In genomic region chr14:106184771-106185170, GRCh38 we compare ENCODE assay signal across 8 cellular contexts.
A peak's percentile ranks its signal among the peaks of the same experiment; 100 is the strongest.
DNase-seq lines count a peak whose midpoint lies in the region; ATAC-seq and TF ChIP-seq lines count a peak whose summit lies in the region.
"Not testable (repeated sequence)": the region's sequence is repeated elsewhere in the genome, so short reads cannot be mapped to it uniquely, and the experiment has no call there.

No MANE protein-coding gene starts in this region.

- H3K27ac Mint-ChIP-seq in CD4-positive, alpha-beta memory T cell = peak overlapping the region; percentile 74 to 95 (median 90)
- peak overlapping the region; percentile 49 for H3K27ac Mint-ChIP-seq in T-helper 2 cell treated with Interferon-gamma antibody and Interleukin-4, amounts not matched to agents 5 μg/mL and 100 μg/mL, for 36 hours
- not testable (repeated sequence) for H3K27ac Mint-ChIP-seq in activated CD8-positive, alpha-beta T cell treated with anti-CD3 and anti-CD28 coated beads for 36 hours
- peak overlapping the region; percentile 67 for H3K27ac Mint-ChIP-seq in activated naive CD8-positive, alpha-beta T cell treated with anti-CD3 and anti-CD28 coated beads, Interleukin-2, amount 10 ng/mL, durations not matched to agents 7 days and 5 days
- H3K27ac Mint-ChIP-seq in naive thymus-derived CD4-positive, alpha-beta T cell = peak overlapping the region; percentile 59 to 96 (median 89)

- H3K4me3 ChIP-seq in CD4-positive, alpha-beta memory T cell (ENCODE audit: low read length in 2 of 2) = peak overlapping the region in 1 of 2 donors; percentile 43
- H3K4me3 ChIP-seq in naive thymus-derived CD4-positive, alpha-beta T cell (ENCODE audit: low read length) = peak overlapping the region; percentile 7

- H3K4me1 ChIP-seq in CD4-positive, alpha-beta memory T cell (ENCODE audit: insufficient read depth, low read length) = peaks cover 45% of the 10 kb centered on the region
- H3K4me1 ChIP-seq in naive thymus-derived CD4-positive, alpha-beta T cell (ENCODE audit: control insufficient read depth in 2 of 2, insufficient read depth in 2 of 2, low read length in 2 of 2) = peaks cover 21 to 27% of the 10 kb centered on the region in 2 donors

- not testable (repeated sequence) for H3K36me3 ChIP-seq in CD4-positive, alpha-beta memory T cell (ENCODE audit: insufficient read depth, low read length); naive thymus-derived CD4-positive, alpha-beta T cell (ENCODE audit: control insufficient read depth in 2 of 3, insufficient read depth in 3 of 3, low read length in 3 of 3)

- H3K36me3 Mint-ChIP-seq in CD4-positive, alpha-beta memory T cell; T-helper 2 cell treated with Interferon-gamma antibody and Interleukin-4, amounts not matched to agents 5 μg/mL and 100 μg/mL, for 36 hours (ENCODE audit: low read depth); activated CD8-positive, alpha-beta T cell treated with anti-CD3 and anti-CD28 coated beads for 36 hours (ENCODE audit: low read depth); activated naive CD8-positive, alpha-beta T cell treated with anti-CD3 and anti-CD28 coated beads, Interleukin-2, amount 10 ng/mL, durations not matched to agents 7 days and 5 days; naive thymus-derived CD4-positive, alpha-beta T cell: not testable (repeated sequence)

- POLR2A ChIA-PET in CD4-positive, alpha-beta memory T cell (lab: Charles Lee; ENCODE audit: partially characterized antibody) = interaction anchor here (0.8 to 1.5 kb wide), 6 partner anchors 9 to 64 kb away, joined by 3 to 8 read pairs (median 5); no protein-coding TSS in a partner anchor
- POLR2A ChIA-PET in activated CD8-positive, alpha-beta T cell treated with anti-CD3 and anti-CD28 coated beads for 36 hours (lab: Charles Lee) = not testable (repeated sequence)
- POLR2A ChIA-PET in activated naive CD8-positive, alpha-beta T cell treated with anti-CD3 and anti-CD28 coated beads, Interleukin-2, amount 10 ng/mL, durations not matched to agents 7 days and 5 days (lab: Charles Lee) = interaction anchor here (0.9 kb wide), 1 partner anchor 11 kb away, joined by 3 read pairs; no protein-coding TSS in a partner anchor
- POLR2A ChIA-PET in naive thymus-derived CD4-positive, alpha-beta T cell (lab: Charles Lee) = interaction anchor here (0.7 to 1.2 kb wide), 3 partner anchors 9 to 44 kb away, joined by 4 read pairs; no protein-coding TSS in a partner anchor

- not testable (repeated sequence) for H3K27me3 Mint-ChIP-seq in CD4-positive, alpha-beta memory T cell; activated CD8-positive, alpha-beta T cell treated with anti-CD3 and anti-CD28 coated beads for 36 hours
- H3K27me3 Mint-ChIP-seq in T-helper 2 cell treated with Interferon-gamma antibody and Interleukin-4, amounts not matched to agents 5 μg/mL and 100 μg/mL, for 36 hours (ENCODE audit: low read depth) = peaks cover 64% of the 10 kb centered on the region
- peaks cover 27% of the 10 kb centered on the region for H3K27me3 Mint-ChIP-seq in activated naive CD8-positive, alpha-beta T cell treated with anti-CD3 and anti-CD28 coated beads, Interleukin-2, amount 10 ng/mL, durations not matched to agents 7 days and 5 days
- H3K27me3 Mint-ChIP-seq in naive thymus-derived CD4-positive, alpha-beta T cell = peaks cover 0 to 70% (median 0%) of the 10 kb centered on the region in 5 donors

- peak; percentile 83 for ATAC-seq in activated CD8-positive, alpha-beta T cell treated with anti-CD3 and anti-CD28 coated beads for 36 hours
- peak; percentile 89 for ATAC-seq in activated naive CD8-positive, alpha-beta T cell treated with anti-CD3 and anti-CD28 coated beads, Interleukin-2, amount 10 ng/mL, durations not matched to agents 7 days and 5 days (ENCODE audit: low read depth)
- peak; percentile 82 for ATAC-seq in naive thymus-derived CD4-positive, alpha-beta T cell

- H3K9me3 ChIP-seq in CD4-positive, alpha-beta memory T cell (ENCODE audit: control insufficient read depth in 1 of 2, low read length in 2 of 2); naive thymus-derived CD4-positive, alpha-beta T cell (ENCODE audit: control insufficient read depth in 2 of 3, low read length in 3 of 3): not testable (repeated sequence)

- not testable (repeated sequence) for H3K27me3 ChIP-seq in CD4-positive, alpha-beta memory T cell (ENCODE audit: insufficient read depth, low read length); naive thymus-derived CD4-positive, alpha-beta T cell (ENCODE audit: control insufficient read depth in 2 of 2, insufficient read depth in 2 of 2, low read length in 2 of 2)

- CTCF ChIA-PET in CD4-positive, alpha-beta memory T cell (lab: Charles Lee; ENCODE audit: partially characterized antibody) = interaction anchor here (0.8 to 2.3 kb wide), 19 partner anchors 9 to 580 kb away, joined by 3 to 31 read pairs (median 5); no protein-coding TSS in a partner anchor
- CTCF ChIA-PET in activated CD8-positive, alpha-beta T cell treated with anti-CD3 and anti-CD28 coated beads for 36 hours (lab: Charles Lee) = interaction anchor here (1.0 to 1.3 kb wide), 3 partner anchors 15 to 69 kb away, joined by 3 read pairs; no protein-coding TSS in a partner anchor
- CTCF ChIA-PET in naive thymus-derived CD4-positive, alpha-beta T cell (lab: Charles Lee) = interaction anchor here (0.7 to 2.1 kb wide), 15 partner anchors 8 to 129 kb away, joined by 3 to 9 read pairs (median 4); no protein-coding TSS in a partner anchor

- H3K4me1 Mint-ChIP-seq in CD4-positive, alpha-beta memory T cell = peaks cover 32 to 58% (median 43%) of the 10 kb centered on the region in 4 donors
- H3K4me1 Mint-ChIP-seq in T-helper 2 cell treated with Interferon-gamma antibody and Interleukin-4, amounts not matched to agents 5 μg/mL and 100 μg/mL, for 36 hours (ENCODE audit: low read depth) = peaks cover 35% of the 10 kb centered on the region
- peaks cover 19% of the 10 kb centered on the region for H3K4me1 Mint-ChIP-seq in activated CD8-positive, alpha-beta T cell treated with anti-CD3 and anti-CD28 coated beads for 36 hours (ENCODE audit: low read depth)
- peaks cover 33% of the 10 kb centered on the region for H3K4me1 Mint-ChIP-seq in activated naive CD8-positive, alpha-beta T cell treated with anti-CD3 and anti-CD28 coated beads, Interleukin-2, amount 10 ng/mL, durations not matched to agents 7 days and 5 days
- H3K4me1 Mint-ChIP-seq in naive thymus-derived CD4-positive, alpha-beta T cell = peaks cover 24 to 55% (median 50%) of the 10 kb centered on the region in 7 donors

- peak overlapping the region; percentile 55 for H3K27ac ChIP-seq in CD4-positive, alpha-beta memory T cell (ENCODE audit: low read depth, low read length)
- H3K27ac ChIP-seq in naive thymus-derived CD4-positive, alpha-beta T cell (ENCODE audit: low read depth, low read length) = peak overlapping the region; percentile 46

- H3K4me3 Mint-ChIP-seq in CD4-positive, alpha-beta memory T cell = peak overlapping the region in 7 of 8 donors; percentile 19 to 76 (median 63)
- H3K4me3 Mint-ChIP-seq in T-helper 2 cell treated with Interferon-gamma antibody and Interleukin-4, amounts not matched to agents 5 μg/mL and 100 μg/mL, for 36 hours = peak overlapping the region; percentile 35
- not testable (repeated sequence) for H3K4me3 Mint-ChIP-seq in activated CD8-positive, alpha-beta T cell treated with anti-CD3 and anti-CD28 coated beads for 36 hours
- peak overlapping the region; percentile 62 for H3K4me3 Mint-ChIP-seq in activated naive CD8-positive, alpha-beta T cell treated with anti-CD3 and anti-CD28 coated beads, Interleukin-2, amount 10 ng/mL, durations not matched to agents 7 days and 5 days
- H3K4me3 Mint-ChIP-seq in naive thymus-derived CD4-positive, alpha-beta T cell = peak overlapping the region; percentile 54 to 81 (median 73)

- intact Hi-C loops in CD4-positive, alpha-beta memory T cell (cut with micrococcal nuclease) = loop anchor here (1.0 to 5.0 kb wide), 4 partner anchors 10 to 122 kb away; no protein-coding TSS in a partner anchor
- intact Hi-C loops in activated CD8-positive, alpha-beta T cell treated with anti-CD3 and anti-CD28 coated beads for 36 hours (cut with micrococcal nuclease) = not testable (repeated sequence)
- intact Hi-C loops in naive thymus-derived CD4-positive, alpha-beta T cell (cut with micrococcal nuclease) = loop anchor here (1.0 to 10.0 kb wide), 6 partner anchors 10 to 180 kb away; no protein-coding TSS in a partner anchor

- not testable (repeated sequence) for H3K9me3 Mint-ChIP-seq in CD4-positive, alpha-beta memory T cell; T-helper 2 cell treated with Interferon-gamma antibody and Interleukin-4, amounts not matched to agents 5 μg/mL and 100 μg/mL, for 36 hours; activated CD8-positive, alpha-beta T cell treated with anti-CD3 and anti-CD28 coated beads for 36 hours; activated naive CD8-positive, alpha-beta T cell treated with anti-CD3 and anti-CD28 coated beads, Interleukin-2, amount 10 ng/mL, durations not matched to agents 7 days and 5 days; naive thymus-derived CD4-positive, alpha-beta T cell

- peak; percentile 77 to 89 (median 81) for DNase-seq in CD4-positive, alpha-beta memory T cell
- DNase-seq in T-helper 2 cell treated with Interferon-gamma antibody and Interleukin-4, amounts not matched to agents 5 μg/mL and 100 μg/mL, for 36 hours (ENCODE audit: low spot score) = peak; percentile 68
- peak; percentile 72 for DNase-seq in activated CD8-positive, alpha-beta T cell treated with anti-CD3 and anti-CD28 coated beads for 36 hours
- DNase-seq in activated T-helper 1 cell treated with Interleukin-2 at 50 U/mL for 16 hours (ENCODE audit: low read depth) = peak; percentile 56
- DNase-seq in activated naive CD8-positive, alpha-beta T cell treated with anti-CD3 and anti-CD28 coated beads, Interleukin-2, amount 10 ng/mL, durations not matched to agents 7 days and 5 days = peak; percentile 61
- peak; percentile 33 to 82 (median 72) for DNase-seq in naive thymus-derived CD4-positive, alpha-beta T cell
- DNase-seq in stimulated activated CD8-positive, alpha-beta memory T cell treated with anti-CD3 and anti-CD28 coated beads, Interleukin-12 subunit alpha, Interleukin-12 subunit beta, amount 100 ng/mL, for 1 hour (ENCODE audit: low read depth) = peak; percentile 35
- peak; percentile 66 for DNase-seq in stimulated activated naive CD4-positive, alpha-beta T cell treated with Interleukin-2 at 50 U/mL for 16 hours (lab: John Stamatoyannopoulos, UW)

- not testable (repeated sequence) for TF ChIP-seq CTCF in activated CD8-positive, alpha-beta T cell treated with anti-CD3 and anti-CD28 coated beads for 36 hours (IDR thresholded peaks at IDR 0.05)
